In the genomic region with DNA sequence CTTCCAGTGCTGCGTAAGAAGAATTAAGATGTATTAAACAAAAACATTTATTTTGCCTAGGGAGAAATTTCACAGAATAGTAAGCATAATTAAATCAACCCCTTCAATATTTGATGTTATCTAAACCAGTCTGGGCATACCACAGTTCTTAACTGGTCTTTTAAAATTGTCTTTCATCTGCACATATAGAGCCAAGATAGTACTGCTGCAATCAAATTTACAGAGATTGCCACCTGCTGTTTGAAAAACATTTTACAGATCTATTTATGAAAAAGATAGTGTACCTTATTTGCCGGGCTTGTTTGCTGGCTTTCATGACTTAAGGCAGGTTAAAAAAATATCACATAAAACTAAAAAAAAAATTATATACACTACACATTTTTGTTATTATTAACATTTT, we compare ENCODE assay signal across 9 cellular contexts.
DNase-seq lines count a peak whose midpoint lies in the region; ATAC-seq and TF ChIP-seq lines count a peak whose summit lies in the region.
"Had no signal": no experiment of that assay in that cellular context is flagged by ENCODE, and none has a peak within 500 bp of the region (broad histone marks: within the 10 kb centered on the region; RNA-seq: fewer than 3 reads in every experiment).

No MANE protein-coding gene starts in this region.

- WGBS in SK-N-SH (ENCODE audit: low lambda C conversion rate) = 49% methylated on average over 2 of the region's 2 CpGs

- H3K4me3 ChIP-seq in Jurkat, Clone E6-1 (ENCODE audit: low read length) = no peak overlapping the region
- H3K4me3 ChIP-seq in SK-N-SH (ENCODE audit: low read depth in 2 of 2, low read length in 1 of 2) = no peak overlapping the region

- no peaks in the 10 kb centered on the region for H3K27me3 ChIP-seq in SK-N-SH (ENCODE audit: insufficient read depth)

- CTCF ChIA-PET in SK-N-SH (lab: Yijun Ruan, JAX) = interaction anchor here (0.6 to 4.0 kb wide), 9 partner anchors 9 to 768 kb away, joined by 3 to 21 read pairs (median 6); a partner anchor contains a TSS

- no peaks in the 10 kb centered on the region for H3K9me2 ChIP-seq in SK-N-SH

- peak; percentile 44 for TF ChIP-seq CTCF in SK-N-SH (IDR thresholded peaks at IDR 0.05)

- peak; percentile 19 for DNase-seq in DMS114 treated with DMSO at 0.1 percent for 48 hours (lab: John Stamatoyannopoulos, UW; ENCODE audit: unreplicated experiment)
- peak; percentile 8 for DNase-seq in Jurkat, Clone E6-1 (ENCODE audit: low read depth, low spot score)
- peak; percentile 23 for DNase-seq in SK-N-SH
- peak; percentile 15 for DNase-seq in kidney tubule cell (ENCODE audit: low spot score)
- DNase-seq in NOMO-1 treated with dmso at 0.1 percent for 144 hours (lab: John Stamatoyannopoulos, UW; ENCODE audit: unreplicated experiment) = no peak
- no peak for DNase-seq in NCI-H2081 treated with DMSO at 0.1 percent for 48 hours (lab: John Stamatoyannopoulos, UW)
- DNase-seq: activated naive CD8-positive, alpha-beta T cell treated with anti-CD3 and anti-CD28 coated beads, Interleukin-2, amount 10 ng/mL, durations not matched to agents 7 days and 5 days had no signal

- H2AFZ ChIP-seq in SK-N-SH (ENCODE audit: low read depth) = no peak overlapping the region

- H4K20me1 ChIP-seq in SK-N-SH (ENCODE audit: insufficient read depth) = no peaks in the 10 kb centered on the region

- peak; percentile 64 for TF ChIP-seq RAD21 in SK-N-SH (IDR thresholded peaks at IDR 0.05; ENCODE audit: low read length)

- ATAC-seq in GM21619 (IDR thresholded peaks at IDR 0.05; ENCODE audit: unreplicated experiment) (no peak), HG02571 (IDR thresholded peaks at IDR 0.05; ENCODE audit: unreplicated experiment) (no peak)

- H3K4me2 ChIP-seq in SK-N-SH = no peak overlapping the region

- POLR2A ChIA-PET in SK-N-SH (lab: Yijun Ruan, JAX) = no interaction called here

- no peaks in the 10 kb centered on the region for H3K79me2 ChIP-seq in SK-N-SH (ENCODE audit: insufficient read depth)

- H3K27ac ChIP-seq in SK-N-SH (ENCODE audit: low read depth in 2 of 2, low read length in 1 of 2) = no peak overlapping the region

- peaks cover 0 to 5% of the 10 kb centered on the region in 2 experiments; a peak in 2 of 4 replicates for H3K4me1 ChIP-seq in SK-N-SH (ENCODE audit: control insufficient read depth in 1 of 2, insufficient read depth in 2 of 2, low read depth in 1 of 2, low read length in 1 of 2)

- peak in 1 of 2 experiments; percentile 33; a peak in 1 of 4 replicates for TF ChIP-seq EP300 in SK-N-SH (IDR thresholded peaks at IDR 0.05; ENCODE audit: borderline replicate concordance in 1 of 2, low read depth in 1 of 2, low read length in 1 of 2)

- H3F3A ChIP-seq in SK-N-SH (replicated peaks; ENCODE audit: insufficient read depth) = no peaks in the 10 kb centered on the region

- H3K9ac ChIP-seq in SK-N-SH = no peak overlapping the region

- H3K36me3 ChIP-seq in SK-N-SH (replicated peaks in 1 of 2; ENCODE audit: control insufficient read depth in 1 of 2, insufficient read depth in 2 of 2, low read length in 1 of 2) = no peaks in the 10 kb centered on the region

- H3K9me3 ChIP-seq in SK-N-SH = no peaks in the 10 kb centered on the region

TF ChIP-seq in SK-N-SH, 30 proteins besides CTCF, POLR2A, EP300 and RAD21:
- TF ChIP-seq, protein P1, sequence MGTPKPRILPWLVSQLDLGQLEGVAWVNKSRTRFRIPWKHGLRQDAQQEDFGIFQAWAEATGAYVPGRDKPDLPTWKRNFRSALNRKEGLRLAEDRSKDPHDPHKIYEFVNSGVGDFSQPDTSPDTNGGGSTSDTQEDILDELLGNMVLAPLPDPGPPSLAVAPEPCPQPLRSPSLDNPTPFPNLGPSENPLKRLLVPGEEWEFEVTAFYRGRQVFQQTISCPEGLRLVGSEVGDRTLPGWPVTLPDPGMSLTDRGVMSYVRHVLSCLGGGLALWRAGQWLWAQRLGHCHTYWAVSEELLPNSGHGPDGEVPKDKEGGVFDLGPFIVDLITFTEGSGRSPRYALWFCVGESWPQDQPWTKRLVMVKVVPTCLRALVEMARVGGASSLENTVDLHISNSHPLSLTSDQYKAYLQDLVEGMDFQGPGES (IDR thresholded peaks at IDR 0.05; ENCODE audit: low read depth, low read length) = no peak
- TF ChIP-seq, protein P2, sequence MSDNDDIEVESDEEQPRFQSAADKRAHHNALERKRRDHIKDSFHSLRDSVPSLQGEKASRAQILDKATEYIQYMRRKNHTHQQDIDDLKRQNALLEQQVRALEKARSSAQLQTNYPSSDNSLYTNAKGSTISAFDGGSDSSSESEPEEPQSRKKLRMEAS (IDR thresholded peaks at IDR 0.05; ENCODE audit: low read depth) = no peak
- TF ChIP-seq SIN3A (IDR thresholded peaks at IDR 0.05; ENCODE audit: borderline replicate concordance, low read depth, low read length) (no peak), MXI1 (IDR thresholded peaks at IDR 0.05; ENCODE audit: low read depth, low read length) (no peak), TCF12 (IDR thresholded peaks at IDR 0.05) (no peak), SMC3 (IDR thresholded peaks at IDR 0.05; ENCODE audit: low read depth, low read length) (peak; percentile 30), NRF1 (IDR thresholded peaks at IDR 0.05; ENCODE audit: low read depth, low read length) (no peak), RCOR1 (IDR thresholded peaks at IDR 0.05; ENCODE audit: low read length) (peak; percentile 75), GABPA (IDR thresholded peaks at IDR 0.05; ENCODE audit: low read depth) (no peak), ELF1 (IDR thresholded peaks at IDR 0.05) (no peak), GATA2 (CRISPR knock-in tag; IDR thresholded peaks at IDR 0.05) (peak; percentile 34; the same call in 1 of the 2 replicates), POLR2AphosphoS5 (IDR thresholded peaks at IDR 0.05; ENCODE audit: low read depth, low read length) (no peak), CHD2 (IDR thresholded peaks at IDR 0.05; ENCODE audit: low read length, partially characterized antibody) (no peak), FOXJ3 (CRISPR knock-in tag; IDR thresholded peaks at IDR 0.05) (no peak), NFIC (IDR thresholded peaks at IDR 0.05; ENCODE audit: borderline replicate concordance) (no peak), MEF2A (IDR thresholded peaks at IDR 0.05; ENCODE audit: borderline replicate concordance, low read depth) (no peak), FOXM1 (IDR thresholded peaks at IDR 0.05; ENCODE audit: low read depth) (no peak)
- TF ChIP-seq, protein P3, sequence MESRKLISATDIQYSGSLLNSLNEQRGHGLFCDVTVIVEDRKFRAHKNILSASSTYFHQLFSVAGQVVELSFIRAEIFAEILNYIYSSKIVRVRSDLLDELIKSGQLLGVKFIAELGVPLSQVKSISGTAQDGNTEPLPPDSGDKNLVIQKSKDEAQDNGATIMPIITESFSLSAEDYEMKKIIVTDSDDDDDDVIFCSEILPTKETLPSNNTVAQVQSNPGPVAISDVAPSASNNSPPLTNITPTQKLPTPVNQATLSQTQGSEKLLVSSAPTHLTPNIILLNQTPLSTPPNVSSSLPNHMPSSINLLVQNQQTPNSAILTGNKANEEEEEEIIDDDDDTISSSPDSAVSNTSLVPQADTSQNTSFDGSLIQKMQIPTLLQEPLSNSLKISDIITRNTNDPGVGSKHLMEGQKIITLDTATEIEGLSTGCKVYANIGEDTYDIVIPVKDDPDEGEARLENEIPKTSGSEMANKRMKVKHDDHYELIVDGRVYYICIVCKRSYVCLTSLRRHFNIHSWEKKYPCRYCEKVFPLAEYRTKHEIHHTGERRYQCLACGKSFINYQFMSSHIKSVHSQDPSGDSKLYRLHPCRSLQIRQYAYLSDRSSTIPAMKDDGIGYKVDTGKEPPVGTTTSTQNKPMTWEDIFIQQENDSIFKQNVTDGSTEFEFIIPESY (IDR thresholded peaks at IDR 0.05; ENCODE audit: borderline replicate concordance, low read depth) = no peak
- TF ChIP-seq, protein P4, sequence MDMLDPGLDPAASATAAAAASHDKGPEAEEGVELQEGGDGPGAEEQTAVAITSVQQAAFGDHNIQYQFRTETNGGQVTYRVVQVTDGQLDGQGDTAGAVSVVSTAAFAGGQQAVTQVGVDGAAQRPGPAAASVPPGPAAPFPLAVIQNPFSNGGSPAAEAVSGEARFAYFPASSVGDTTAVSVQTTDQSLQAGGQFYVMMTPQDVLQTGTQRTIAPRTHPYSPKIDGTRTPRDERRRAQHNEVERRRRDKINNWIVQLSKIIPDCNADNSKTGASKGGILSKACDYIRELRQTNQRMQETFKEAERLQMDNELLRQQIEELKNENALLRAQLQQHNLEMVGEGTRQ (IDR thresholded peaks at IDR 0.05; ENCODE audit: borderline replicate concordance, low read depth, low read length) = no peak
- TF ChIP-seq, protein P5, sequence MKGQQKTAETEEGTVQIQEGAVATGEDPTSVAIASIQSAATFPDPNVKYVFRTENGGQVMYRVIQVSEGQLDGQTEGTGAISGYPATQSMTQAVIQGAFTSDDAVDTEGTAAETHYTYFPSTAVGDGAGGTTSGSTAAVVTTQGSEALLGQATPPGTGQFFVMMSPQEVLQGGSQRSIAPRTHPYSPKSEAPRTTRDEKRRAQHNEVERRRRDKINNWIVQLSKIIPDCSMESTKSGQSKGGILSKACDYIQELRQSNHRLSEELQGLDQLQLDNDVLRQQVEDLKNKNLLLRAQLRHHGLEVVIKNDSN (IDR thresholded peaks at IDR 0.05; ENCODE audit: borderline replicate concordance, low read depth) = no peak
TF ChIP-seq in SK-N-SH: peak in this region for 3.

Comparison
In these comparisons a context has a peak if more than half of its experiments do, and no peak if none do; other contexts are left out.
1. DNase-seq: peak in DMS114 treated with DMSO at 0.1 percent for 48 hours (single experiment), Jurkat, Clone E6-1 (single experiment), SK-N-SH (single experiment) and kidney tubule cell (single experiment); none in NOMO-1 treated with dmso at 0.1 percent for 144 hours (single experiment) and NCI-H2081 treated with DMSO at 0.1 percent for 48 hours (single experiment).